Comparison of ENCODE assay signal across 15 cellular contexts in the genomic region with DNA sequence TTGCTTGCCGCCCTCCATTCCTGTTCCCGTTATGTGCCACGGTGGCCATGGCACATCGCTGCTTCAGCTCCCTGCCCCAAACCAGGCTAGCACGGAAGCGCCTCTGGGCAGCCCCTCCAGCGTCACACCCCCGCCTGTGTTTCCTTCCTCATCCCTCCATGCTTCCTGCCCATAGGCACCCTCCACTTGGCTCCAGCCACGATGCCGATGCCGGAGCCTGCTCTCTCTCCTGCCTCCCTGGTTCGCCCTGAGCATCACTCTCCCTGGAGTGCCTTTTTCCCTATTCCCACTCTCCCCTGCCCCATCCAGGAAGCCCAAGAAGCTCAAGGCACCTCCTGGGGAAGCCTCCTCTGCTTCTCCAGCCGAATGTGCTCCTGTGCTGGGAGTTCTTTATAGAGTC. TPM values are rescaled to one million over a fixed set of nuclear protein-coding genes. Genes with fewer than 3 reads are reported as not detected.
DNase-seq lines count a peak whose midpoint lies in the region; ATAC-seq and TF ChIP-seq lines count a peak whose summit lies in the region.
"Had no signal": no experiment of that assay in that cellular context is flagged by ENCODE, and none has a peak within 500 bp of the region (broad histone marks: within the 10 kb centered on the region; RNA-seq: fewer than 3 reads in every experiment).

No MANE protein-coding gene starts in this region.

- H4K8ac ChIP-seq in IMR-90 (ENCODE audit: low read depth in 2 of 2, low read length in 2 of 2): peak overlapping the region; percentile 70 to 88; a peak in 2 of 4 replicates

- peaks cover 13% of the 10 kb centered on the region for H4K20me1 ChIP-seq in IMR-90 (ENCODE audit: insufficient read depth, low read length)

- H3K27ac ChIP-seq in IMR-90 (ENCODE audit: insufficient read depth, low read length) (no peak overlapping the region), coronary artery (peak overlapping the region; percentile 46 to 84), muscle layer of colon (ENCODE audit: low read depth, low read length) (peak overlapping the region; percentile 32), thoracic aorta (peak overlapping the region; percentile 6 to 99)

- H3K36me3 ChIP-seq in IMR-90 (ENCODE audit: control insufficient read depth, insufficient read depth, low read length): no peaks in the 10 kb centered on the region
- H3K36me3 ChIP-seq in muscle layer of colon (ENCODE audit: insufficient read depth, low read length): no peaks in the 10 kb centered on the region
- no peaks in the 10 kb centered on the region for H3K36me3 ChIP-seq in thoracic aorta

- H2BK5ac ChIP-seq in IMR-90 (ENCODE audit: low read depth, low read length, poor library complexity, severe bottlenecking): no peak overlapping the region

- CTCF ChIA-PET in IMR-90 (lab: Yijun Ruan, JAX): no interaction called here

- no peak overlapping the region for H4K91ac ChIP-seq in IMR-90 (ENCODE audit: insufficient read depth, low read depth, low read length)

- H3K4me1 ChIP-seq in IMR-90 (ENCODE audit: control insufficient read depth, insufficient read depth, low read length) (peaks cover 33% of the 10 kb centered on the region), muscle layer of colon (ENCODE audit: insufficient read depth, low read length) (peaks cover 59% of the 10 kb centered on the region), thoracic aorta (ENCODE audit: control insufficient read depth in 1 of 2, low read depth in 2 of 2) (peaks cover 34 to 62% of the 10 kb centered on the region in 2 donors)

- H3K18ac ChIP-seq in IMR-90 (ENCODE audit: low read depth, low read length): no peak overlapping the region

- 0 out of 2 replicates have a peak overlapping the region, but pooled peaks have one; percentile 15 for H2BK20ac ChIP-seq in IMR-90 (ENCODE audit: low read depth, low read length)

- POLR2A ChIA-PET in IMR-90 (lab: Charles Lee; ENCODE audit: unreplicated experiment): no interaction called here

- DNase-seq in IMR-90: no peak
- no peak for DNase-seq in coronary artery (ENCODE audit: low spot score)
- DNase-seq in thoracic aorta (ENCODE audit: low spot score): no peak
- no peak for DNase-seq in NCI-H446 (lab: John Stamatoyannopoulos, UW)
- DNase-seq in posterior vena cava (ENCODE audit: low spot score): no peak
- DNase-seq in stimulated activated CD4-positive, alpha-beta T cell treated with anti-CD3 and anti-CD28 coated beads, Interleukin-1b, Interleukin-23, amount 100 ng/mL, for 48 hours: no peak
- DNase-seq: activated CD4-positive, alpha-beta T cell treated with anti-CD3 and anti-CD28 coated beads, Interleukin-2, amount 50 U/mL, for 4 hours; activated T-cell treated with anti-CD3 and anti-CD28 coated beads, Interleukin-2, amount 50 U/mL, for 24 hours; DMS53; foreskin melanocyte; NCI-H1694; occipital lobe; OCI-M1 had no signal

- no peak overlapping the region for H3K56ac ChIP-seq in IMR-90 (ENCODE audit: extremely low read depth, insufficient read depth, low read length)

- H3K9ac ChIP-seq in IMR-90 (ENCODE audit: low read depth, low read length) (no peak overlapping the region), muscle layer of colon (ENCODE audit: low read length) (no peak overlapping the region)

- 0 out of 2 replicates have a peak overlapping the region, but pooled peaks have one; percentile 81 for H2BK120ac ChIP-seq in IMR-90 (ENCODE audit: low read depth, low read length)

- no peak overlapping the region for H3K4me2 ChIP-seq in IMR-90 (ENCODE audit: low read depth, low read length)

- no peaks in the 10 kb centered on the region for H3K27me3 ChIP-seq in IMR-90 (ENCODE audit: control insufficient read depth, insufficient read depth, low read length)
- no peaks in the 10 kb centered on the region for H3K27me3 ChIP-seq in muscle layer of colon (ENCODE audit: control insufficient read depth in 1 of 2, insufficient read depth in 2 of 2, low read length in 2 of 2)
- no peaks in the 10 kb centered on the region for H3K27me3 ChIP-seq in thoracic aorta (replicated peaks; ENCODE audit: insufficient read depth)

- peak overlapping the region; percentile 97 for H2AK9ac ChIP-seq in IMR-90 (replicated peaks; ENCODE audit: low read depth, low read length, poor library complexity)

- no peak overlapping the region for H4K5ac ChIP-seq in IMR-90 (ENCODE audit: low read depth, low read length)

- H3K79me1 ChIP-seq in IMR-90 (ENCODE audit: low read depth in 1 of 2, low read length in 2 of 2): peaks cover 9 to 32% of the 10 kb centered on the region in 2 experiments

- H3K23ac ChIP-seq in IMR-90 (ENCODE audit: low read depth, low read length): no peak overlapping the region

- no peak overlapping the region for H2BK15ac ChIP-seq in IMR-90 (ENCODE audit: low read depth, low read length)

- dilution Hi-C loops in IMR-90 (cut with HindIII; ENCODE audit: low sequenced_read_pairs, unreplicated experiment): no loop called here

- ATAC-seq in IMR-90 (ENCODE audit: low read depth) (no peak), thoracic aorta (ENCODE audit: insufficient number of reproducible peaks, low FRiP score, low read depth) (no peak), HG03139 (IDR thresholded peaks at IDR 0.05; ENCODE audit: unreplicated experiment) (no peak)

- in situ Hi-C loops in IMR-90 (cut with MboI; ENCODE audit: low sequenced_read_pairs): no loop called here

- WGBS in IMR-90 (ENCODE audit: extremely low coverage in 2 of 2, insufficient read length in 1 of 2), 2 experiments: 92% methylated on average over 6 of the region's 13 CpGs; no CpG with 5 or more reads in 1 of the 2 experiments

- H3K4me3 ChIP-seq in IMR-90 (ENCODE audit: insufficient read depth, low read depth, low read length) (no peak overlapping the region), coronary artery (no peak overlapping the region), muscle layer of colon (ENCODE audit: low read depth in 1 of 2, low read length in 2 of 2) (no peak overlapping the region), thoracic aorta (no peak overlapping the region)

- H3K9me3 ChIP-seq in IMR-90 (ENCODE audit: control insufficient read depth, insufficient read depth, low read length) (no peaks in the 10 kb centered on the region), muscle layer of colon (ENCODE audit: low read length) (no peaks in the 10 kb centered on the region), thoracic aorta (no peaks in the 10 kb centered on the region)

- TF ChIP-seq POLR2A in IMR-90 (IDR thresholded peaks at IDR 0.05; ENCODE audit: low read depth, low read length): no peak

- no TSS peak for BruUV-seq in IMR-90 (replicated peaks; lab: Mats Ljungman, UMichigan)

- H2AFZ ChIP-seq in IMR-90 (replicated peaks; ENCODE audit: low read length, poor library complexity): peak overlapping the region; percentile 89

- H3K9me1 ChIP-seq in IMR-90 (ENCODE audit: insufficient read depth, low read length): peaks cover 18% of the 10 kb centered on the region; the same call in 1 of the 2 replicates

- H3K14ac ChIP-seq in IMR-90 (replicated peaks; ENCODE audit: low read depth, low read length): 0 out of 2 replicates have a peak overlapping the region, but pooled peaks have one; percentile 86

- TF ChIP-seq CTCF in IMR-90 (conservative IDR thresholded peaks at IDR 0.05; ENCODE audit: low read depth, low read length) (no peak), coronary artery (IDR thresholded peaks at IDR 0.05) (no peak), thoracic aorta (IDR thresholded peaks at IDR 0.05) (no peak)

- H2AK5ac ChIP-seq in IMR-90 (ENCODE audit: low read depth, low read length): peak overlapping the region; percentile 75

- peak overlapping the region; percentile 91; the same call in 1 of the 2 replicates for H3K4ac ChIP-seq in IMR-90 (ENCODE audit: low read depth, low read length)

- intact Hi-C loops in IMR-90 (cut with micrococcal nuclease) (no loop called here), posterior vena cava (cut with DNase I) (loop anchor here in 1 of 2 donors (5.0 kb wide), 1 partner anchor 57 kb away; no protein-coding TSS in a partner anchor)

- no peak for TF ChIP-seq RAD21 in IMR-90 (IDR thresholded peaks at IDR 0.05; ENCODE audit: low read length)

TF ChIP-seq in IMR-90, 13 proteins besides CTCF, POLR2A, EP300 and RAD21:
- no peak for TF ChIP-seq CHD1 (IDR thresholded peaks at IDR 0.05; ENCODE audit: low read depth, low read length)
- TF ChIP-seq RFX5 (IDR thresholded peaks at IDR 0.05; ENCODE audit: low read depth, low read length): no peak
- TF ChIP-seq CEBPB (IDR thresholded peaks at IDR 0.05; ENCODE audit: low read depth, low read length): no peak
- no peak for TF ChIP-seq MAFK (IDR thresholded peaks at IDR 0.05; ENCODE audit: low read depth, low read length)
- no peak for TF ChIP-seq FOS (IDR thresholded peaks at IDR 0.05; ENCODE audit: low read depth, low read length)
- TF ChIP-seq MXI1 (IDR thresholded peaks at IDR 0.05; ENCODE audit: borderline replicate concordance, low read depth, low read length): no peak
- TF ChIP-seq NFE2L2 (IDR thresholded peaks at IDR 0.05; ENCODE audit: low read depth, low read length): no peak
- TF ChIP-seq BHLHE40 (IDR thresholded peaks at IDR 0.05; ENCODE audit: low read depth, low read length): no peak
- TF ChIP-seq, protein P1, sequence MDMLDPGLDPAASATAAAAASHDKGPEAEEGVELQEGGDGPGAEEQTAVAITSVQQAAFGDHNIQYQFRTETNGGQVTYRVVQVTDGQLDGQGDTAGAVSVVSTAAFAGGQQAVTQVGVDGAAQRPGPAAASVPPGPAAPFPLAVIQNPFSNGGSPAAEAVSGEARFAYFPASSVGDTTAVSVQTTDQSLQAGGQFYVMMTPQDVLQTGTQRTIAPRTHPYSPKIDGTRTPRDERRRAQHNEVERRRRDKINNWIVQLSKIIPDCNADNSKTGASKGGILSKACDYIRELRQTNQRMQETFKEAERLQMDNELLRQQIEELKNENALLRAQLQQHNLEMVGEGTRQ (IDR thresholded peaks at IDR 0.05; ENCODE audit: low read depth, low read length): no peak
- TF ChIP-seq SMC3 (IDR thresholded peaks at IDR 0.05; ENCODE audit: low read depth, low read length): no peak
- no peak for TF ChIP-seq RCOR1 (IDR thresholded peaks at IDR 0.05; ENCODE audit: insufficient replicate concordance, low read length)

RNA-seq across cellular contexts. Expression of a gene that starts 3.2 kb away (rescaled TPM):
- total RNA-seq in IMR-90 (2012; rRNA removed) (9.3 and 17.8 TPM in 2 replicates), thoracic aorta (10 to 100 TPM; 87.1 to 89.2 TPM), posterior vena cava (10 to 100 TPM; 72.9 to 90.4 TPM)
- 42.7 and 43.3 TPM in 2 replicates for polyA plus RNA-seq in IMR-90 (2012; rRNA removed)
- 30.0 and 40.5 TPM in 2 replicates for polyA plus RNA-seq in IMR-90 (2012; cell fraction: cytosol; rRNA removed)
- 56.1 and 68.3 TPM in 2 replicates for polyA plus RNA-seq in IMR-90 (2012; cell fraction: nucleus; rRNA removed; ENCODE audit: low replicate concordance)
